In the genomic region with DNA sequence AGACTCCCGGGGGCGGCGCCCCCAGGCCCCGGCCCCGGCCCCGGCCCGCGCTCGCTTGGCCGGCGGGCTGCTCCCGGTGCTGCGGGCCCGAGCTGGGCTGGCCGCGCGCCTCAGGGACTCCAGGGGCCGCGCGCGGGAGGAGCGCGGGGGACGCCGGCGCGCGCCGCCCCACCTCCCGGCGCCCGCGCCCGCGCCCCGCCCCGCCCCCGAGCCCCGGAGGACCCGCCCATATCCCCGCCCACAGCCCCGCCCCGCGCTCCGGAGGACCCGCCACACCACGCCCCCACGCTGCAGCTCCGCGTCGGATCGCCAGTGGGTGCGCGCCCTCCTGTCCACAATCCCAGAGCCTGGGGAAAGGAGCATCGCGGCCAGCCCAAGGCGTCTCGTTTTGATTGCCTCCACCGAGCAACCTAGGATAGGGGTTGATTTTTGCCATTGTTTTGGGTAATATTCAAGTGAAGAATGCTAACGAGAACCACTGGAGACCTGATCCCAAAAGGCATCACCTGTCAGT, we compare ENCODE assay signal across 8 cellular contexts. TPM values are rescaled to one million over a fixed set of nuclear protein-coding genes. Genes with fewer than 3 reads are reported as not detected.
DNase-seq lines count a peak whose midpoint lies in the region; ATAC-seq lines count a peak whose summit lies in the region.

Gene PARD6G, minus strand, starts transcription at position 112 of the 514 bp plus-strand sequence. CDS start 166 bp downstream, outside the sequence.

- H3K4me3 ChIP-seq in ACC112 (ENCODE audit: low read depth, low read length) = peak within 1 kb of the TSS; percentile 81

- H3K4me1 ChIP-seq in ACC112 (ENCODE audit: control insufficient read depth, insufficient read depth, low read length, unreplicated experiment) = peaks cover 3% of the 10 kb centered on the region

- no peak within 1 kb of the TSS for H3K27ac ChIP-seq in ACC112 (ENCODE audit: low read depth, low read length)

- H3K27me3 ChIP-seq in ACC112 (ENCODE audit: insufficient read depth, low read length) = peaks cover 23% of the 10 kb centered on the region

- ATAC-seq in GM19035 (IDR thresholded peaks at IDR 0.05; ENCODE audit: unreplicated experiment) (peak; percentile 58), HG03469 (IDR thresholded peaks at IDR 0.05; ENCODE audit: unreplicated experiment) (peak; percentile 50), naive B cell (ENCODE audit: low read depth in 2 of 2) (peak; percentile 72 to 78)

- H3K4me1 Mint-ChIP-seq in naive B cell = peaks cover 0 to 10% (median 0%) of the 10 kb centered on the region in 3 donors

- peaks cover 0 to 4% (median 0%) of the 10 kb centered on the region in 7 donors for H3K9me3 Mint-ChIP-seq in naive B cell

- H3K27ac Mint-ChIP-seq in naive B cell = no peak within 1 kb of the TSS

- no peaks in the 10 kb centered on the region for H3K36me3 ChIP-seq in ACC112 (ENCODE audit: insufficient read depth, low read length)

- H3K79me2 ChIP-seq in ACC112 (ENCODE audit: control insufficient read depth, insufficient read depth, low read length, unreplicated experiment) = no peaks in the 10 kb centered on the region

- peaks cover 33 to 54% (median 44%) of the 10 kb centered on the region in 3 donors for H3K27me3 Mint-ChIP-seq in naive B cell

- peak within 1 kb of the TSS; percentile 52 to 89 (median 66) for H3K4me3 Mint-ChIP-seq in naive B cell

- DNase-seq in NOMO-1 (lab: John Stamatoyannopoulos, UW; ENCODE audit: unreplicated experiment in 2 of 2) = peak; percentile 38 to 85
- peak; percentile 71 to 73 for DNase-seq in activated T-cell treated with anti-CD3 and anti-CD28 coated beads, Interleukin-2, amount 50 U/mL, for 48 hours
- DNase-seq in fibroblast of gingiva (ENCODE audit: low read depth) = peak; percentile 60
- DNase-seq in naive B cell = peak; percentile 23
- peak; percentile 30 for DNase-seq in stimulated activated CD8-positive, alpha-beta memory T cell treated with anti-CD3 and anti-CD28 coated beads, Interleukin-7, amount 100 ng/mL, for 24 hours (ENCODE audit: low read depth)

- H3K36me3 Mint-ChIP-seq in naive B cell = no peaks in the 10 kb centered on the region

- peak within 1 kb of the TSS; percentile 79 for H2AFZ ChIP-seq in ACC112 (ENCODE audit: low read length, unreplicated experiment)

RNA-seq across cellular contexts. Expression of gene PARD6G, which starts in this region (rescaled TPM):
- polyA plus RNA-seq in naive B cell (ENCODE audit: low read depth in 6 of 6) = not detected

Comparison
In these comparisons a context has a peak if more than half of its experiments do, and no peak if none do; other contexts are left out.
1. Peak in DNase-seq and ATAC-seq in naive B cell; RNA of the gene not detected or under 1 TPM.